In genomic region chr9:40106003-40106782, GRCh38 we compare ENCODE assay signal across 8 cellular contexts.
A peak's percentile ranks its signal among the peaks of the same experiment; 100 is the strongest.
DNase-seq lines count a peak whose midpoint lies in the region; ATAC-seq and TF ChIP-seq lines count a peak whose summit lies in the region.
"Not testable (repeated sequence)": the region's sequence is repeated elsewhere in the genome, so short reads cannot be mapped to it uniquely, and the experiment has no call there.

No MANE protein-coding gene starts in this region.

- H3K27ac Mint-ChIP-seq in CD4-positive, alpha-beta memory T cell = peak overlapping the region in 6 of 7 donors; percentile 66 to 94 (median 85)
- H3K27ac Mint-ChIP-seq in stimulated activated memory B cell treated with anti-CD40 and anti-IgM and Interleukin-4, amounts not matched to agents 10 μg/mL and 1 μg/mL and 100 μg/mL, for 72 hours = peak overlapping the region; percentile 79

- not testable (repeated sequence) for H3K27me3 Mint-ChIP-seq in CD4-positive, alpha-beta memory T cell; stimulated activated memory B cell treated with anti-CD40 and anti-IgM and Interleukin-4, amounts not matched to agents 10 μg/mL and 1 μg/mL and 100 μg/mL, for 72 hours

- H3K4me1 ChIP-seq in CD4-positive, alpha-beta memory T cell (ENCODE audit: insufficient read depth, low read length); iPS-15b (ENCODE audit: control insufficient read depth, insufficient read depth, low read length); ovary (ENCODE audit: insufficient read depth): not testable (repeated sequence)

- not testable (repeated sequence) for H3K27ac ChIP-seq in CD4-positive, alpha-beta memory T cell (ENCODE audit: low read depth, low read length)
- H3K27ac ChIP-seq in ovary = peak overlapping the region in 1 of 2 donors; percentile 52

- H3K4me1 Mint-ChIP-seq in CD4-positive, alpha-beta memory T cell; stimulated activated memory B cell treated with anti-CD40 and anti-IgM and Interleukin-4, amounts not matched to agents 10 μg/mL and 1 μg/mL and 100 μg/mL, for 72 hours: not testable (repeated sequence)

- TF ChIP-seq CTCF in ovary (IDR thresholded peaks at IDR 0.05) = not testable (repeated sequence)

- TF ChIP-seq POLR2A in ovary (IDR thresholded peaks at IDR 0.05) = not testable (repeated sequence)

- not testable (repeated sequence) for H3K27me3 ChIP-seq in CD4-positive, alpha-beta memory T cell (ENCODE audit: insufficient read depth, low read length); iPS-15b (ENCODE audit: control insufficient read depth, insufficient read depth, low read length); ovary

- ATAC-seq in HG02759 (IDR thresholded peaks at IDR 0.05; ENCODE audit: unreplicated experiment) = peak; percentile 57
- peak; percentile 72 for ATAC-seq in stimulated activated memory B cell treated with anti-CD40 and anti-IgM and Interleukin-4, amounts not matched to agents 10 μg/mL and 1 μg/mL and 100 μg/mL, for 72 hours

- not testable (repeated sequence) for H3K36me3 ChIP-seq in CD4-positive, alpha-beta memory T cell (ENCODE audit: insufficient read depth, low read length); iPS-15b (ENCODE audit: control insufficient read depth, insufficient read depth, low read length); ovary

- not testable (repeated sequence) for H3K9ac ChIP-seq in iPS-15b (ENCODE audit: low read depth, low read length)

- H3K36me3 Mint-ChIP-seq in CD4-positive, alpha-beta memory T cell; stimulated activated memory B cell treated with anti-CD40 and anti-IgM and Interleukin-4, amounts not matched to agents 10 μg/mL and 1 μg/mL and 100 μg/mL, for 72 hours: not testable (repeated sequence)

- not testable (repeated sequence) for H3K9me3 ChIP-seq in CD4-positive, alpha-beta memory T cell (ENCODE audit: control insufficient read depth in 1 of 2, low read length in 2 of 2); iPS-15b (ENCODE audit: control insufficient read depth, insufficient read depth, low read length); ovary

- TF ChIP-seq EP300 in ovary (IDR thresholded peaks at IDR 0.05) = not testable (repeated sequence)

- H3K4me3 Mint-ChIP-seq in CD4-positive, alpha-beta memory T cell = peak overlapping the region; percentile 81 to 93 (median 88)
- H3K4me3 Mint-ChIP-seq in stimulated activated memory B cell treated with anti-CD40 and anti-IgM and Interleukin-4, amounts not matched to agents 10 μg/mL and 1 μg/mL and 100 μg/mL, for 72 hours = peak overlapping the region; percentile 88

- WGBS in ovary, 3 donors = 0 to 4% methylated on average over 2 to 17 of the region's 71 CpGs; no CpG with 5 or more reads in 1 of the 3 donors

- POLR2A ChIA-PET in CD4-positive, alpha-beta memory T cell (lab: Charles Lee; ENCODE audit: partially characterized antibody) = not testable (repeated sequence)

- H3K9me3 Mint-ChIP-seq in CD4-positive, alpha-beta memory T cell; stimulated activated memory B cell treated with anti-CD40 and anti-IgM and Interleukin-4, amounts not matched to agents 10 μg/mL and 1 μg/mL and 100 μg/mL, for 72 hours: not testable (repeated sequence)

- not testable (repeated sequence) for H3K4me3 ChIP-seq in CD4-positive, alpha-beta memory T cell (ENCODE audit: low read length in 2 of 2)
- peak overlapping the region; percentile 37 for H3K4me3 ChIP-seq in iPS-15b (ENCODE audit: low read depth, low read length)
- peak overlapping the region; percentile 39 for H3K4me3 ChIP-seq in ovary

- intact Hi-C loops in CD4-positive, alpha-beta memory T cell (cut with micrococcal nuclease); ovary (cut with DNase I): not testable (repeated sequence)

- CTCF ChIA-PET in CD4-positive, alpha-beta memory T cell (lab: Charles Lee; ENCODE audit: partially characterized antibody) = not testable (repeated sequence)

- DNase-seq in CD4-positive, alpha-beta memory T cell = peak in 4 of 5 donors; percentile 35 to 63 (median 38)
- DNase-seq in SK-N-DZ (ENCODE audit: low spot score) = peak; percentile 6
- peak; percentile 17 for DNase-seq in activated T-helper 9 cell treated with anti-CD3 and anti-CD28 coated beads, Interleukin-2, amount 50 U/mL, for 16 hours (ENCODE audit: low read depth)
- peak; percentile 8 for DNase-seq in dermis blood vessel endothelial cell
- peak; percentile 20 to 75 (median 31) for DNase-seq in ovary
